ENCODE assay signal across 8 cellular contexts in the genomic region with DNA sequence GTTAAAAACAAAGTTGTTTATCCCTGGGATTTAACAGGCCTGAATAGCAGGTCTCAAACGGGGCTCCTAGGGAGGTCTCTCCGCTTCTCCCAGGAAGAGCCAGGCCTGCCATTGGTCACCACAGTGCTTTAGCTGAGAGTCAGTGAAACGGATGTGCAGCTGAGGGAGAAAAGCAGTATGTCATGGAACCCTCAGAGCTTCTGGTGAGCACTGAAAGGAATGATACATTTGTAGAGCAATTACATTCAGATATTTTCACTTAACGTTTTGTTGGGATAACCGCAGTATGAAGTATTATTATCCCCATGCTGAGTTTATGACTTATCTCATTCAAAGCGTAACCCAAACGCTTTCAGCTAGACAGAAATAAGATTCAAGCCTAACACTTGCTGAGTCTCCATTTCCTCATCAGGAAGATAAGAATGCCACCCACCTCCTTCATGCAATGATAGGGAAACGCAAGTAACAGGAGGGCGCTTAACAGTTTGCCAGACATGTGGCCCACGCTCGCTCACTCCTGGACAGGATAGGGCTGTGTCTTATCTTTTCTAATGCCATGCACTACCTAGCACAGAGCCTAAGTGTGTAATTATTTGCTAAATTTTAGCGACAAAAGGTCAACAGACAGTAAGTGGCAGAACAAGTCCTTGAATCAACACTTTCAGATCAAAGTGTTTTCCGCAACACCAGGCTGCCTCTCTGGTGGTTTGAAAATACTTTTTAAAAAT. TPM values are rescaled to one million over a fixed set of nuclear protein-coding genes. Genes with fewer than 3 reads are reported as not detected.
DNase-seq lines count a peak whose midpoint lies in the region; ATAC-seq lines count a peak whose summit lies in the region.

No MANE protein-coding gene starts in this region.

- H3K4me1 Mint-ChIP-seq in activated T-cell treated with anti-CD3 and anti-CD28 coated beads, Interleukin-2, amount 50 U/mL, for 72 hours (ENCODE audit: low read depth) = peaks cover 97% of the 10 kb centered on the region
- H3K4me1 Mint-ChIP-seq in natural killer cell treated with Interleukin-12 subunit alpha and Interleukin-12 subunit beta and Interleukin-15 and Interleukin-18, amount 100 ng/mL, for 72 hours (ENCODE audit: low read depth in 2 of 2) = peaks cover 84 to 90% of the 10 kb centered on the region in 2 donors

- DNase-seq in DMS153 treated with DMSO at 0.1 percent for 48 hours (lab: John Stamatoyannopoulos, UW; ENCODE audit: unreplicated experiment) (peak; percentile 25), MV-4-11 (lab: John Stamatoyannopoulos, UW) (peak; percentile 22), HuH-7 (ENCODE audit: low spot score) (no peak)
- no peak for DNase-seq in activated T-cell treated with anti-CD3 and anti-CD28 coated beads, Interleukin-2, amount 50 U/mL, for 72 hours
- no peak for DNase-seq in natural killer cell treated with Interleukin-12 subunit alpha and Interleukin-12 subunit beta and Interleukin-15 and Interleukin-18, amount 100 ng/mL, for 72 hours (ENCODE audit: low spot score)

- no peaks in the 10 kb centered on the region for H3K27me3 Mint-ChIP-seq in activated T-cell treated with anti-CD3 and anti-CD28 coated beads, Interleukin-2, amount 50 U/mL, for 72 hours (ENCODE audit: low read depth)
- no peaks in the 10 kb centered on the region for H3K27me3 Mint-ChIP-seq in natural killer cell treated with Interleukin-12 subunit alpha and Interleukin-12 subunit beta and Interleukin-15 and Interleukin-18, amount 100 ng/mL, for 72 hours

- peak in 1 of 2 donors; percentile 1 for ATAC-seq in activated T-cell treated with anti-CD3 and anti-CD28 coated beads, Interleukin-2, amount 50 U/mL, for 72 hours (replicated peaks in 1 of 2)
- no peak for ATAC-seq in natural killer cell treated with Interleukin-12 subunit alpha and Interleukin-12 subunit beta and Interleukin-15 and Interleukin-18, amount 100 ng/mL, for 72 hours
- ATAC-seq in HG03159 (IDR thresholded peaks at IDR 0.05; ENCODE audit: unreplicated experiment) (no peak), HG03469 (IDR thresholded peaks at IDR 0.05; ENCODE audit: unreplicated experiment) (no peak), HG02763 (IDR thresholded peaks at IDR 0.05; ENCODE audit: unreplicated experiment) (no peak)

- peak overlapping the region; percentile 92 for H3K27ac Mint-ChIP-seq in activated T-cell treated with anti-CD3 and anti-CD28 coated beads, Interleukin-2, amount 50 U/mL, for 72 hours
- peak overlapping the region; percentile 98 to 100 for H3K27ac Mint-ChIP-seq in natural killer cell treated with Interleukin-12 subunit alpha and Interleukin-12 subunit beta and Interleukin-15 and Interleukin-18, amount 100 ng/mL, for 72 hours

- peak overlapping the region; percentile 74 to 91 for H3K4me3 Mint-ChIP-seq in activated T-cell treated with anti-CD3 and anti-CD28 coated beads, Interleukin-2, amount 50 U/mL, for 72 hours
- peak overlapping the region; percentile 85 for H3K4me3 Mint-ChIP-seq in natural killer cell treated with Interleukin-12 subunit alpha and Interleukin-12 subunit beta and Interleukin-15 and Interleukin-18, amount 100 ng/mL, for 72 hours

- H3K9me3 Mint-ChIP-seq in activated T-cell treated with anti-CD3 and anti-CD28 coated beads, Interleukin-2, amount 50 U/mL, for 72 hours = no peaks in the 10 kb centered on the region
- no peaks in the 10 kb centered on the region for H3K9me3 Mint-ChIP-seq in natural killer cell treated with Interleukin-12 subunit alpha and Interleukin-12 subunit beta and Interleukin-15 and Interleukin-18, amount 100 ng/mL, for 72 hours

- H3K36me3 Mint-ChIP-seq in activated T-cell treated with anti-CD3 and anti-CD28 coated beads, Interleukin-2, amount 50 U/mL, for 72 hours (ENCODE audit: insufficient read depth in 2 of 2) = peaks cover 6 to 14% of the 10 kb centered on the region in 2 donors
- peaks cover 11% of the 10 kb centered on the region for H3K36me3 Mint-ChIP-seq in natural killer cell treated with Interleukin-12 subunit alpha and Interleukin-12 subunit beta and Interleukin-15 and Interleukin-18, amount 100 ng/mL, for 72 hours

RNA-seq across cellular contexts. Expression of gene DAD1, which starts 28.2 kb away (rescaled TPM):
- total RNA-seq in activated T-cell treated with anti-CD3 and anti-CD28 coated beads, Interleukin-2, amount 50 U/mL, for 72 hours = 100 to 1,000 TPM; 165 to 188 TPM
- 100 to 1,000 TPM; 147 to 221 TPM for total RNA-seq in natural killer cell treated with Interleukin-12 subunit alpha and Interleukin-12 subunit beta and Interleukin-15 and Interleukin-18, amount 100 ng/mL, for 72 hours

RNA-seq across cellular contexts. Expression of gene ABHD4, which starts 37.3 kb away (rescaled TPM):
- total RNA-seq in activated T-cell treated with anti-CD3 and anti-CD28 coated beads, Interleukin-2, amount 50 U/mL, for 72 hours = 10 to 100 TPM; 18.8 to 21.9 TPM
- total RNA-seq in natural killer cell treated with Interleukin-12 subunit alpha and Interleukin-12 subunit beta and Interleukin-15 and Interleukin-18, amount 100 ng/mL, for 72 hours = 10 to 100 TPM in 1 of 2 donors, 1 to 10 TPM in 1; 8.4 to 36.8 TPM

Comparison
In these comparisons a context has a peak if more than half of its experiments do, and no peak if none do; other contexts are left out.
1. DNase-seq: peak in DMS153 treated with DMSO at 0.1 percent for 48 hours (single experiment) and MV-4-11 (single experiment); none in activated T-cell treated with anti-CD3 and anti-CD28 coated beads, Interleukin-2, amount 50 U/mL, for 72 hours (0 of 2), natural killer cell treated with Interleukin-12 subunit alpha and Interleukin-12 subunit beta and Interleukin-15 and Interleukin-18, amount 100 ng/mL, for 72 hours (single experiment) and HuH-7 (single experiment).